Comparison of ENCODE assay signal across 10 cellular contexts in genomic region chr4:158074851-158075250, GRCh38.
"Had no signal": no experiment of that assay in that cellular context is flagged by ENCODE, and none has a peak within 500 bp of the region (broad histone marks: within the 10 kb centered on the region; RNA-seq: fewer than 3 reads in every experiment).

No MANE protein-coding gene starts in this region.

- H3K9me3 ChIP-seq: HAP-1 had no signal

- FAIRE-seq: H1, HepG2 had no signal

- H3K27me3 Mint-ChIP-seq: IgD-negative memory B cell had no signal

- ATAC-seq: GM23338, HCT116, HepG2 had no signal

- H3K4me3 Mint-ChIP-seq: GM23338, HFFc6, IgD-negative memory B cell had no signal

- H3K4me1 Mint-ChIP-seq: GM23338, IgD-negative memory B cell had no signal

- H3K4me2 ChIP-seq: GM23338 had no signal

- H3K36me3 Mint-ChIP-seq: IgD-negative memory B cell had no signal

- H3K9me3 Mint-ChIP-seq: GM23338, HFFc6 had no signal

- H3K4me1 ChIP-seq: HAP-1 had no signal

- H3K36me3 ChIP-seq: HAP-1 had no signal

- H2AFZ ChIP-seq: GM23338 had no signal

- DNase-seq: H7, HFFc6, KBM-7 had no signal

- H3K27ac ChIP-seq: HL-60 had no signal

- H3K4me3 ChIP-seq: GM23338, HAP-1 had no signal

- H3K27ac Mint-ChIP-seq: GM23338, HFFc6, IgD-negative memory B cell had no signal
